ENCODE assay signal across 14 cellular contexts in genomic region chr22:20083891-20084546, GRCh38. TPM values are rescaled to one million over a fixed set of nuclear protein-coding genes. Genes with fewer than 3 reads are reported as not detected.
A peak's percentile ranks its signal among the peaks of the same experiment; 100 is the strongest.
DNase-seq lines count a peak whose midpoint lies in the region; FAIRE-seq and TF ChIP-seq lines count a peak whose summit lies in the region.
"Had no signal": no experiment of that assay in that cellular context is flagged by ENCODE, and none has a peak within 500 bp of the region (broad histone marks: within the 10 kb centered on the region; RNA-seq: fewer than 3 reads in every experiment).

No MANE protein-coding gene starts in this region.

- H3F3A ChIP-seq in GM23248 (ENCODE audit: insufficient read depth): peaks cover 17% of the 10 kb centered on the region

- H3K9me3 ChIP-seq in GM23248 (ENCODE audit: low read depth) (no peaks in the 10 kb centered on the region), astrocyte (ENCODE audit: insufficient read depth, low read depth, low read length) (no peaks in the 10 kb centered on the region), vagina (no peaks in the 10 kb centered on the region)
- H3K9me3 ChIP-seq: body of pancreas had no signal

- H4K20me1 ChIP-seq in GM23248 (ENCODE audit: insufficient read depth) (peaks cover 9% of the 10 kb centered on the region), astrocyte (ENCODE audit: insufficient read depth, low read length) (peaks cover 77% of the 10 kb centered on the region)

- H3K36me3 Mint-ChIP-seq in CD14-positive monocyte (peaks cover 39 to 43% of the 10 kb centered on the region in 2 donors), astrocyte (ENCODE audit: low read depth, unreplicated experiment) (peaks cover 15% of the 10 kb centered on the region), nephron progenitor cell (ENCODE audit: low read depth) (peaks cover 36% of the 10 kb centered on the region)

- H3K27me3 ChIP-seq in GM23248 (replicated peaks; ENCODE audit: insufficient read depth): no peaks in the 10 kb centered on the region
- H3K27me3 ChIP-seq in astrocyte (ENCODE audit: insufficient read depth, low read length): no peaks in the 10 kb centered on the region
- no peaks in the 10 kb centered on the region for H3K27me3 ChIP-seq in vagina
- H3K27me3 ChIP-seq: body of pancreas had no signal

- peaks cover 86% of the 10 kb centered on the region for H3K79me2 ChIP-seq in GM23248 (ENCODE audit: insufficient read depth)
- peaks cover 86% of the 10 kb centered on the region for H3K79me2 ChIP-seq in astrocyte (ENCODE audit: insufficient read depth, low read length)

- intact Hi-C loops in CD14-positive monocyte (cut with micrococcal nuclease): loop anchor here in 1 of 2 donors (5.0 kb wide), 1 partner anchor 62 kb away; the partner anchor contains the start of gene TANGO2
- intact Hi-C loops in vagina (cut with DNase I): no loop called here

- peak overlapping the region in 5 of 7 donors; percentile 42 to 78 (median 53) for H3K27ac Mint-ChIP-seq in CD14-positive monocyte
- H3K27ac Mint-ChIP-seq in astrocyte (ENCODE audit: unreplicated experiment): no peak overlapping the region
- peak overlapping the region; percentile 97 for H3K27ac Mint-ChIP-seq in nephron progenitor cell

- H2AFZ ChIP-seq in GM23248 (no peak overlapping the region), astrocyte (ENCODE audit: low read depth, low read length) (no peak overlapping the region)

- TF ChIP-seq CTCF in CD14-positive monocyte (IDR thresholded peaks at IDR 0.05) (no peak), astrocyte (IDR thresholded peaks at IDR 0.05; ENCODE audit: insufficient read depth, low read depth, low read length) (no peak), nephron progenitor cell (IDR thresholded peaks at IDR 0.05) (no peak), vagina (IDR thresholded peaks at IDR 0.05) (no peak)

- peaks cover 37% of the 10 kb centered on the region for H3K4me1 Mint-ChIP-seq in CD14-positive monocyte
- peaks cover 32% of the 10 kb centered on the region for H3K4me1 Mint-ChIP-seq in astrocyte (ENCODE audit: low read depth, unreplicated experiment)
- H3K4me1 Mint-ChIP-seq in nephron progenitor cell: peaks cover 56% of the 10 kb centered on the region

- H3K4me2 ChIP-seq in GM23248 (ENCODE audit: unreplicated experiment) (no peak overlapping the region), astrocyte (ENCODE audit: low read length) (peak overlapping the region; percentile 46)

- H3K36me3 ChIP-seq in GM23248 (ENCODE audit: low read depth): peaks cover 8% of the 10 kb centered on the region; the same call in 1 of the 2 replicates
- H3K36me3 ChIP-seq in astrocyte (ENCODE audit: insufficient read depth, low read length): peaks cover 24% of the 10 kb centered on the region
- H3K36me3 ChIP-seq in vagina: peaks cover 0 to 34% of the 10 kb centered on the region in 2 donors

- H3K9me3 Mint-ChIP-seq in CD14-positive monocyte (no peaks in the 10 kb centered on the region), astrocyte (ENCODE audit: unreplicated experiment) (no peaks in the 10 kb centered on the region), nephron progenitor cell (no peaks in the 10 kb centered on the region)
- H3K9me3 Mint-ChIP-seq: memory B cell had no signal

- H3K4me3 ChIP-seq in GM23248: no peak overlapping the region
- H3K4me3 ChIP-seq in astrocyte (ENCODE audit: insufficient read depth, low read depth, low read length): no peak overlapping the region
- no peak overlapping the region for H3K4me3 ChIP-seq in vagina
- H3K4me3 ChIP-seq: body of pancreas had no signal

- H3K27ac ChIP-seq in GM23248 (no peak overlapping the region), astrocyte (ENCODE audit: low read depth, low read length) (no peak overlapping the region), vagina (no peak overlapping the region)
- H3K27ac ChIP-seq: body of pancreas had no signal

- peak; percentile 9 for DNase-seq in CD14-positive monocyte (ENCODE audit: low spot score)
- no peak for DNase-seq in GM23248
- no peak for DNase-seq in astrocyte (ENCODE audit: low read depth)
- no peak for DNase-seq in nephron progenitor cell
- no peak for DNase-seq in putamen (ENCODE audit: low spot score)
- DNase-seq in vagina (ENCODE audit: extremely low spot score in 2 of 2): no peak
- DNase-seq in foreskin melanocyte: no peak
- DNase-seq: activated CD8-positive, alpha-beta memory T cell treated with anti-CD3 and anti-CD28 coated beads, Interleukin-2, amount 50 U/mL, for 4 hours; hypothalamus; RPMI8226; stimulated activated CD4-positive, alpha-beta T cell treated with anti-CD3 and anti-CD28 coated beads, Interleukin-4, amount 100 ng/mL, for 4 hours had no signal

- no peak for TF ChIP-seq POLR2A in vagina (IDR thresholded peaks at IDR 0.05)

- in situ Hi-C loops in GM23248 (cut with MboI): no loop called here

- H3K4me1 ChIP-seq in GM23248 (ENCODE audit: insufficient read depth): peaks cover 7% of the 10 kb centered on the region
- H3K4me1 ChIP-seq in astrocyte (ENCODE audit: insufficient read depth, low read length): peaks cover 17% of the 10 kb centered on the region
- H3K4me1 ChIP-seq in vagina: peaks cover 52% of the 10 kb centered on the region

- WGBS in GM23248 (ENCODE audit: low coverage in 1 of 2, low lambda C conversion rate in 2 of 2, missing lambda C conversion rate in 2 of 2), 2 experiments: 57 to 61% methylated on average over 10 of the region's 10 CpGs

- H3K27me3 Mint-ChIP-seq in CD14-positive monocyte (ENCODE audit: low read depth in 3 of 3) (no peaks in the 10 kb centered on the region), astrocyte (ENCODE audit: low read depth, unreplicated experiment) (no peaks in the 10 kb centered on the region), nephron progenitor cell (ENCODE audit: low read depth, poor library complexity) (no peaks in the 10 kb centered on the region)
- H3K27me3 Mint-ChIP-seq: memory B cell had no signal

- H3K4me3 Mint-ChIP-seq in CD14-positive monocyte: no peak overlapping the region
- H3K4me3 Mint-ChIP-seq in astrocyte (ENCODE audit: unreplicated experiment): no peak overlapping the region
- peak overlapping the region; percentile 43 for H3K4me3 Mint-ChIP-seq in nephron progenitor cell
- H3K4me3 Mint-ChIP-seq: memory B cell had no signal

- no peak for FAIRE-seq in astrocyte (lab: Jason Lieb, UNC)
- FAIRE-seq: TTC549 had no signal

- H3K9ac ChIP-seq in GM23248: 0 out of 2 replicates have a peak overlapping the region, but pooled peaks have one; percentile 9
- peak overlapping the region; percentile 17 for H3K9ac ChIP-seq in astrocyte (ENCODE audit: low read length)

- no peaks in the 10 kb centered on the region for H3K9me2 ChIP-seq in GM23248 (ENCODE audit: insufficient read depth)

RNA-seq across cellular contexts. Expression of gene DGCR8, which starts 4.0 kb away (rescaled TPM):
- polyA plus RNA-seq in CD14-positive monocyte (1 to 10 TPM; 1.2 to 1.4 TPM), GM23248 (2016; fragmentation: Nextera tagmentation; extraction: Ambion mirVana) (14.0 and 14.2 TPM in 2 replicates)
- total RNA-seq in GM23248 (2014; rRNA removed; shearing (Covaris generic)): 24.9 and 28.7 TPM in 2 replicates
- total RNA-seq in astrocyte (28.1 and 29.0 TPM in 2 replicates), vagina (27.3 TPM)

RNA-seq across cellular contexts. Expression of gene RANBP1, which starts 31.9 kb away (rescaled TPM):
- polyA plus RNA-seq in CD14-positive monocyte: 10 to 100 TPM; 45.0 to 47.4 TPM
- total RNA-seq in GM23248 (2014; rRNA removed; shearing (Covaris generic)): 195 and 233 TPM in 2 replicates
- polyA plus RNA-seq in GM23248 (2016; fragmentation: Nextera tagmentation; extraction: Ambion mirVana): 252 and 253 TPM in 2 replicates
- total RNA-seq in astrocyte: 149 and 164 TPM in 2 replicates
- 177 TPM for total RNA-seq in vagina

RNA-seq across cellular contexts. Expression of gene TRMT2A, which starts 33.0 kb away (rescaled TPM):
- 10 to 100 TPM; 20.1 to 23.5 TPM for polyA plus RNA-seq in CD14-positive monocyte
- 72.0 and 79.0 TPM in 2 replicates for total RNA-seq in GM23248 (2014; rRNA removed; shearing (Covaris generic))
- polyA plus RNA-seq in GM23248 (2016; fragmentation: Nextera tagmentation; extraction: Ambion mirVana): 38.1 and 42.2 TPM in 2 replicates
- 32.9 and 35.1 TPM in 2 replicates for total RNA-seq in astrocyte
- 66.5 TPM for total RNA-seq in vagina

RNA-seq across cellular contexts. Expression of gene ZDHHC8, which starts 47.6 kb away (rescaled TPM):
- polyA plus RNA-seq in CD14-positive monocyte (1 to 10 TPM in 1 of 2 donors, under 1 TPM in 1; 0.73 to 1.1 TPM), GM23248 (2016; fragmentation: Nextera tagmentation; extraction: Ambion mirVana) (13.0 and 16.1 TPM in 2 replicates)
- 18.7 and 22.8 TPM in 2 replicates for total RNA-seq in GM23248 (2014; rRNA removed; shearing (Covaris generic))
- total RNA-seq in astrocyte (88.3 and 93.7 TPM in 2 replicates), vagina (22.6 TPM)
